1 cellular context compared by ENCODE assay signal in the genomic region with DNA sequence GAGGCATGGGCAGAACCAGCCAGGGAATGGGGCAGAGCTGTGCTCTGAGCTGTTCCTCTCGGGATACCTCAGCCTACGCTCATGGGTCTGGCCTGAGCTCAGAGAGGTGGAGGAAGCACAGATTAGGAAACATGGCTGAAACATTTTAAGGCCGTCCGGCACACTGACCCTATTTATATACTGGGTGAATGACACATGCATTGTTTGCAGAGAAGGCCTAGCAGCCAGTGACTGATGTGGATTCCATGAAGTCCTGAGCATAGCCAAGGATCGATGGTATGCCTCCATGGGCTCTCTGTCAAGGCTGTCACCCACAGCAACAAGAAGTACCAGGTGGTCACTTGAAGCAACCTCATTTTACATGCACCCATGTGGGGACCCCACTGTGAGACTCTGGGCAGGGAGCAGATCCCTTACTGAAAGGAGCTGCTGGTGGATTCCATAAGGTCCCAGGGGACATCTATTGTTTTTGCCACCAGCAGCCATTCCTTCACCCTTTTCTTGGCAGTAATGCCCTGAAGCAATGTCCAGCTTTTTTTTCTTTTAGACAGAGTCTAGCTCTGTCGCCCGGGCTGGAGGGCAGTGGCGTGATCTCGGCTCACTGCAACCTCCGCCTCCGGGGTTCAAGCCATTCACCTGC.
TF ChIP-seq lines count a peak whose summit lies in the region.

No MANE protein-coding gene starts in this region.

TF ChIP-seq in HepG2, 621 proteins besides CTCF, POLR2A, EP300 and RAD21 (continued from another document):
- TF ChIP-seq FOSL2 (CRISPR knock-in tag; IDR thresholded peaks at IDR 0.05), result peak; percentile 71
- TF ChIP-seq ZFX (CRISPR knock-in tag; IDR thresholded peaks at IDR 0.05; ENCODE audit: low read depth), result peak; percentile 31; the same call in 1 of the 2 replicates
- TF ChIP-seq KDM1A (CRISPR knock-in tag; IDR thresholded peaks at IDR 0.05), result no peak
- no peak for TF ChIP-seq SNRNP70 (IDR thresholded peaks at IDR 0.05; ENCODE audit: low read depth, low read length)
- TF ChIP-seq AGO2 (optimal IDR thresholded peaks at IDR 0.05; ENCODE audit: low read depth, low read length), result no peak
- TF ChIP-seq GATAD2A (CRISPR knock-in tag; IDR thresholded peaks at IDR 0.05), result peak; percentile 45
- TF ChIP-seq ZNF749 (CRISPR knock-in tag; IDR thresholded peaks at IDR 0.05; ENCODE audit: borderline replicate concordance), result no peak
- TF ChIP-seq, protein P1, sequence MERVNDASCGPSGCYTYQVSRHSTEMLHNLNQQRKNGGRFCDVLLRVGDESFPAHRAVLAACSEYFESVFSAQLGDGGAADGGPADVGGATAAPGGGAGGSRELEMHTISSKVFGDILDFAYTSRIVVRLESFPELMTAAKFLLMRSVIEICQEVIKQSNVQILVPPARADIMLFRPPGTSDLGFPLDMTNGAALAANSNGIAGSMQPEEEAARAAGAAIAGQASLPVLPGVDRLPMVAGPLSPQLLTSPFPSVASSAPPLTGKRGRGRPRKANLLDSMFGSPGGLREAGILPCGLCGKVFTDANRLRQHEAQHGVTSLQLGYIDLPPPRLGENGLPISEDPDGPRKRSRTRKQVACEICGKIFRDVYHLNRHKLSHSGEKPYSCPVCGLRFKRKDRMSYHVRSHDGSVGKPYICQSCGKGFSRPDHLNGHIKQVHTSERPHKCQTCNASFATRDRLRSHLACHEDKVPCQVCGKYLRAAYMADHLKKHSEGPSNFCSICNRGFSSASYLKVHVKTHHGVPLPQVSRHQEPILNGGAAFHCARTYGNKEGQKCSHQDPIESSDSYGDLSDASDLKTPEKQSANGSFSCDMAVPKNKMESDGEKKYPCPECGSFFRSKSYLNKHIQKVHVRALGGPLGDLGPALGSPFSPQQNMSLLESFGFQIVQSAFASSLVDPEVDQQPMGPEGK (CRISPR knock-in tag; IDR thresholded peaks at IDR 0.05), result no peak
- peak; percentile 55; the same call in 1 of the 2 replicates for TF ChIP-seq IRF2 (CRISPR knock-in tag; IDR thresholded peaks at IDR 0.05)
